8 cellular contexts compared by ENCODE assay signal in the genomic region with DNA sequence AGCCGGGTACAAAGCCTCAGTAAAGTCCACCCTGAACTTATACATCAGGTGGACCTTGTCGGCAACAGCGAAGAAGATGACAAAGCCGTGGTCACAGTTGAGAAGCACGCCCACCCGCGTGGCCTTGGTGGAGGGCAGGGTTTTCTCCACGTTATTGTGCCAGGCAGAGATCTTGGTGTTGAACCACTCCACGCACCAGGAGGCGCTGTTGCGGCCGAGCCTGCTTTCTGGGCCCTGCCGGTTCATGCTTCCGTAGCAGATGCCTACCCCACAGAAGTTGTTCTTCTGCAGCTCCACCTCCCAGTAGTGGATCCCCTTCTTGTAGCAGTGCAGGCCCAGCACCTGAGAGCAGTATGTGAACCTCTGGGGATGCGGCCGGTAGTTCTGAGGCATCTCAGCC. TPM values are rescaled to one million over a fixed set of nuclear protein-coding genes. Genes with fewer than 3 reads are reported as not detected.
DNase-seq lines count a peak whose midpoint lies in the region; ATAC-seq, FAIRE-seq and TF ChIP-seq lines count a peak whose summit lies in the region.

No MANE protein-coding gene starts in this region.

- no peaks in the 10 kb centered on the region for H3K79me2 ChIP-seq in PC-9 (ENCODE audit: low read depth)
- no peaks in the 10 kb centered on the region; the same call in 1 of the 2 replicates for H3K79me2 ChIP-seq in GM12878 (ENCODE audit: control insufficient read depth, insufficient read depth, low read length)
- H3K79me2 ChIP-seq in mesendoderm (ENCODE audit: control insufficient read depth, insufficient read depth, low read length), result no peaks in the 10 kb centered on the region

- no peak overlapping the region for H3K4me2 ChIP-seq in PC-9
- no peak overlapping the region for H3K4me2 ChIP-seq in GM12878 (ENCODE audit: control insufficient read depth, insufficient read depth)
- H3K4me2 ChIP-seq in mesendoderm (ENCODE audit: low read length), result no peak overlapping the region

- over 99% methylated on average over 16 of the region's 16 CpGs for WGBS in GM12878 (ENCODE audit: insufficient coverage, insufficient replicate concordance, low lambda C conversion rate, missing lambda C conversion rate)
- no CpG with 5 or more reads among the region's 16 CpGs for WGBS in mesendoderm (ENCODE audit: extremely low coverage, insufficient coverage, low lambda C conversion rate)

- H4K8ac ChIP-seq in mesendoderm (ENCODE audit: low read depth, low read length), result no peak overlapping the region

- no peak overlapping the region for H3K9ac ChIP-seq in GM12878 (ENCODE audit: control insufficient read depth, insufficient read depth, low read length)
- H3K9ac ChIP-seq in mesendoderm (ENCODE audit: low read length), result no peak overlapping the region

- H4K20me1 ChIP-seq in PC-9 (ENCODE audit: insufficient read depth) (no peaks in the 10 kb centered on the region), GM12878 (ENCODE audit: control insufficient read depth, insufficient read depth) (no peaks in the 10 kb centered on the region; the same call in 1 of the 2 replicates)

- CTCF ChIA-PET in PC-9 (lab: Charles Lee), result no interaction called here
- CTCF ChIA-PET in GM12878 (lab: Yijun Ruan, JAX), result no interaction called here

- no peaks in the 10 kb centered on the region for H3K79me1 ChIP-seq in mesendoderm (ENCODE audit: low read length)

- TF ChIP-seq POLR2A in GM12878 (IDR thresholded peaks at IDR 0.05; ENCODE audit: low read depth, low read length), result 0 out of 2 replicates have a peak, but pooled peaks have one; percentile 38
- no peak for TF ChIP-seq POLR2A in uterus (IDR thresholded peaks at IDR 0.05)

- no peak overlapping the region for H3K56ac ChIP-seq in mesendoderm (ENCODE audit: low read length)

- H3K9me2 ChIP-seq in PC-9 (ENCODE audit: insufficient read depth), result no peaks in the 10 kb centered on the region

- no peak overlapping the region for H3K23ac ChIP-seq in mesendoderm (ENCODE audit: low read length)

- intact Hi-C loops in PC-9 (cut with micrococcal nuclease; ENCODE audit: unreplicated experiment) (no loop called here), GM12878 (cut with micrococcal nuclease; ENCODE audit: unreplicated experiment) (no loop called here), uterus (cut with DNase I; ENCODE audit: low total_unique reads) (no loop called here)

- TF ChIP-seq EP300 in GM12878 (IDR thresholded peaks at IDR 0.05; ENCODE audit: borderline replicate concordance in 1 of 2, control insufficient read depth in 1 of 2, low read depth in 2 of 2, low read length in 2 of 2), result no peak

- no peak overlapping the region for H3K18ac ChIP-seq in mesendoderm (ENCODE audit: low read length)

- H3K27me3 ChIP-seq in PC-9 (ENCODE audit: insufficient read depth, low read depth), result no peaks in the 10 kb centered on the region
- no peaks in the 10 kb centered on the region for H3K27me3 ChIP-seq in GM12878 (replicated peaks in 1 of 2; ENCODE audit: control insufficient read depth in 2 of 2, insufficient read depth in 2 of 2, low read length in 1 of 2)
- no peaks in the 10 kb centered on the region for H3K27me3 ChIP-seq in mesendoderm (ENCODE audit: insufficient read depth, low read length, poor library complexity)
- no peaks in the 10 kb centered on the region for H3K27me3 ChIP-seq in uterus

- H3K4me3 ChIP-seq in PC-9 (no peak overlapping the region), GM12878 (no peak overlapping the region), mesendoderm (ENCODE audit: low read length) (no peak overlapping the region), uterus (no peak overlapping the region)

- BruUV-seq in PC-9 (replicated peaks; lab: Mats Ljungman, UMichigan), result no TSS peak
- no TSS peak for BruUV-seq in GM12878 (replicated peaks; lab: Mats Ljungman, UMichigan)

- TF ChIP-seq RAD21 in GM12878 (IDR thresholded peaks at IDR 0.05; ENCODE audit: insufficient read depth, low read depth, low read length), result no peak

- no peak for FAIRE-seq in GM12878 (lab: Jason Lieb, UNC)

- H3K4me1 ChIP-seq in PC-9 (replicated peaks; ENCODE audit: insufficient read depth) (no peaks in the 10 kb centered on the region), GM12878 (ENCODE audit: control insufficient read depth, insufficient read depth, low read length) (peaks cover 6% of the 10 kb centered on the region), mesendoderm (ENCODE audit: control insufficient read depth, low read depth, low read length) (no peaks in the 10 kb centered on the region), uterus (no peaks in the 10 kb centered on the region)

- peak; percentile 21 for DNase-seq in ACHN
- no peak for DNase-seq in PC-9
- no peak for DNase-seq in GM12878 (ENCODE audit: low read depth, low spot score)
- peak; percentile 47 for DNase-seq in mesendoderm
- DNase-seq in uterus, result no peak
- DNase-seq in GM19238 (ENCODE audit: insufficient read length, low spot score), result no peak

- H2BK5ac ChIP-seq in mesendoderm (ENCODE audit: low read length), result no peak overlapping the region

- no peak overlapping the region for H2AK5ac ChIP-seq in mesendoderm (ENCODE audit: low read length)

- TF ChIP-seq CTCF in PC-9 (conservative IDR thresholded peaks at IDR 0.05) (0 out of 2 replicates have a peak, but pooled peaks have one; percentile 24), GM12878 (IDR thresholded peaks at IDR 0.05 in 2 of 3, conservative IDR thresholded peaks at IDR 0.05 in 1 of 3; ENCODE audit: control insufficient read depth in 2 of 3, extremely low read depth in 1 of 3, insufficient read depth in 1 of 3, low read depth in 3 of 3, low read length in 3 of 3) (0 out of 6 replicates have a peak, but pooled peaks of 2 of the 3 experiments have one; percentile 17 to 25), uterus (IDR thresholded peaks at IDR 0.05) (peak in 3 of 4 experiments; percentile 15 to 35 (median 33))

- H3K27ac ChIP-seq in PC-9 (no peak overlapping the region), GM12878 (ENCODE audit: control insufficient read depth, insufficient read depth) (no peak overlapping the region), mesendoderm (ENCODE audit: low read depth, low read length) (no peak overlapping the region), uterus (no peak overlapping the region)

- peaks cover 8% of the 10 kb centered on the region for H3F3A ChIP-seq in PC-9 (ENCODE audit: insufficient read depth, low read depth)

- no peak overlapping the region for H2BK15ac ChIP-seq in mesendoderm (replicated peaks; ENCODE audit: low read depth)

- SMC1A ChIA-PET in GM12878 (lab: Charles Lee; ENCODE audit: uncharacterized antibody, unreplicated experiment), result interaction anchor here (1.0 to 1.3 kb wide), 2 partner anchors 9 to 14 kb away, joined by 3 read pairs; no protein-coding TSS in a partner anchor

- in situ Hi-C loops in ACHN (cut with HindIII; ENCODE audit: low pct_ligation_motif_present, low pct_unique_long_range_greater_than_20kb, low sequenced_read_pairs), result no loop called here
- in situ Hi-C loops in GM12878 (cut with MboI), result no loop called here

- H2AFZ ChIP-seq in PC-9 (no peak overlapping the region), GM12878 (ENCODE audit: control insufficient read depth, low read depth, low read length) (no peak overlapping the region)

- H3K4ac ChIP-seq in mesendoderm (ENCODE audit: low read depth, low read length), result no peak overlapping the region

- POLR2A ChIA-PET in PC-9 (lab: Charles Lee; ENCODE audit: unreplicated experiment) (no interaction called here), GM12878 (lab: Charles Lee) (no interaction called here)

- no peak overlapping the region for H2BK120ac ChIP-seq in mesendoderm (ENCODE audit: low read depth, low read length)

- no peak for ATAC-seq in GM12878
- ATAC-seq in HG03571 (IDR thresholded peaks at IDR 0.05; ENCODE audit: unreplicated experiment), result no peak
- ATAC-seq in GM18907 (IDR thresholded peaks at IDR 0.05; ENCODE audit: unreplicated experiment), result no peak

- H4K5ac ChIP-seq in mesendoderm (ENCODE audit: low read length), result no peak overlapping the region

- H3K36me3 ChIP-seq in PC-9 (ENCODE audit: low read depth) (peaks cover 82% of the 10 kb centered on the region), GM12878 (ENCODE audit: control insufficient read depth in 2 of 2, insufficient read depth in 2 of 2, low read length in 1 of 2) (peaks cover 49 to 68% of the 10 kb centered on the region in 2 experiments), mesendoderm (ENCODE audit: control insufficient read depth, insufficient read depth, low read length) (no peaks in the 10 kb centered on the region), uterus (no peaks in the 10 kb centered on the region)

- RAD21 ChIA-PET in GM12878 (lab: Charles Lee; ENCODE audit: unreplicated experiment), result no interaction called here

- H3K9me3 ChIP-seq in PC-9 (ENCODE audit: insufficient read depth, low read depth), result peaks cover 26% of the 10 kb centered on the region
- H3K9me3 ChIP-seq in GM12878 (replicated peaks; ENCODE audit: control insufficient read depth, insufficient read depth, low read length), result peaks cover 22% of the 10 kb centered on the region; the same call in 2 of the 3 replicates
- H3K9me3 ChIP-seq in uterus, result no peaks in the 10 kb centered on the region

RNA-seq across cellular contexts. Expression of a gene that starts 22.1 kb away (rescaled TPM):
- total RNA-seq in PC-9 (2021), result 63.8 and 92.8 TPM in 2 replicates
- 362 and 384 TPM in 2 replicates for total RNA-seq in GM12878 (2013; cell fraction: nucleolus; rRNA removed)
- 47.3 and 57.2 TPM in 2 replicates for total RNA-seq in GM12878 (2014; rRNA removed)
- total RNA-seq in GM12878 (2014; rRNA removed; fragmentation: Illumina TruSeq; extraction: Trizol), result 45.1 and 45.5 TPM in 2 replicates
- total RNA-seq in GM12878 (2021), result 93.6 and 96.1 TPM in 2 replicates
- 42.0 TPM for polyA plus RNA-seq in GM12878 (2011; ENCODE audit: low read depth)
- polyA plus RNA-seq in GM12878 (2011; rRNA removed), result 123 and 138 TPM in 2 replicates
- 72.4 and 86.7 TPM in 2 replicates for polyA plus RNA-seq in GM12878 (2011; cell fraction: cytosol; rRNA removed)
- polyA plus RNA-seq in GM12878 (2011; cell fraction: nucleus; rRNA removed), result 276 and 335 TPM in 2 replicates
- 61.2 and 68.8 TPM in 2 replicates for polyA plus RNA-seq in GM12878 (2012)
- polyA plus RNA-seq in GM12878 (2014; fragmentation: Illumina TruSeq; extraction: Trizol), result 93.2 and 95.5 TPM in 2 replicates
- 10 to 100 TPM; 10.5 to 15.9 TPM for polyA plus RNA-seq in GM12878 (2014; fragmentation: Nextera tagmentation; extraction: Ambion mirVana)
- polyA plus RNA-seq in GM12878 (2014; rRNA removed), result 58.6 and 59.7 TPM in 2 replicates
- 10 to 100 TPM; 32.7 to 40.7 TPM for polyA plus RNA-seq in GM12878 (2016; fragmentation: Nextera tagmentation; extraction: Ambion mirVana)
- 75.3 and 98.7 TPM in 2 replicates for polyA minus RNA-seq in GM12878 (2011; rRNA and poly(A)+ RNA removed)
- 54.1 and 75.7 TPM in 2 replicates for polyA minus RNA-seq in GM12878 (2011; cell fraction: cytosol; rRNA and poly(A)+ RNA removed)
- 91.8 and 128 TPM in 2 replicates for polyA minus RNA-seq in GM12878 (2011; cell fraction: nucleus; rRNA and poly(A)+ RNA removed)
- polyA plus RNA-seq in mesendoderm (2013, experiment 1 of 2), result 6.1 TPM
- polyA plus RNA-seq in mesendoderm (2013, experiment 2 of 2), result 6.5 TPM
- total RNA-seq in uterus, result 10 to 100 TPM; 17.4 to 80.0 (median 35.0) TPM

RNA-seq across cellular contexts. Expression of a gene that starts 57.8 kb away (rescaled TPM):
- 11.0 and 16.2 TPM in 2 replicates for total RNA-seq in PC-9 (2021)
- 66.0 and 74.0 TPM in 2 replicates for total RNA-seq in GM12878 (2013; cell fraction: nucleolus; rRNA removed)
- 10.6 and 14.5 TPM in 2 replicates for total RNA-seq in GM12878 (2014; rRNA removed)
- total RNA-seq in GM12878 (2014; rRNA removed; fragmentation: Illumina TruSeq; extraction: Trizol), result 12.7 and 14.9 TPM in 2 replicates
- total RNA-seq in GM12878 (2021), result 14.9 and 18.0 TPM in 2 replicates
- polyA plus RNA-seq in GM12878 (2011; ENCODE audit: low read depth), result 3.3 TPM
- 11.7 and 18.4 TPM in 2 replicates for polyA plus RNA-seq in GM12878 (2011; rRNA removed)
- polyA plus RNA-seq in GM12878 (2011; cell fraction: cytosol; rRNA removed), result 4.0 and 6.8 TPM in 2 replicates
- polyA plus RNA-seq in GM12878 (2011; cell fraction: nucleus; rRNA removed), result 29.0 and 40.0 TPM in 2 replicates
- polyA plus RNA-seq in GM12878 (2012), result 5.3 and 6.1 TPM in 2 replicates
- 15.5 and 15.9 TPM in 2 replicates for polyA plus RNA-seq in GM12878 (2014; fragmentation: Illumina TruSeq; extraction: Trizol)
- 1 to 10 TPM; 2.8 to 4.1 TPM for polyA plus RNA-seq in GM12878 (2014; fragmentation: Nextera tagmentation; extraction: Ambion mirVana)
- 7.0 and 8.5 TPM in 2 replicates for polyA plus RNA-seq in GM12878 (2014; rRNA removed)
- polyA plus RNA-seq in GM12878 (2016; fragmentation: Nextera tagmentation; extraction: Ambion mirVana), result 10 to 100 TPM; 11.6 to 12.6 TPM
- 9.3 and 11.3 TPM in 2 replicates for polyA minus RNA-seq in GM12878 (2011; rRNA and poly(A)+ RNA removed)
- polyA minus RNA-seq in GM12878 (2011; cell fraction: cytosol; rRNA and poly(A)+ RNA removed), result 2.9 and 3.7 TPM in 2 replicates
- 20.1 and 27.9 TPM in 2 replicates for polyA minus RNA-seq in GM12878 (2011; cell fraction: nucleus; rRNA and poly(A)+ RNA removed)
- polyA plus RNA-seq in mesendoderm (2013, experiment 1 of 2), result 1.9 TPM
- polyA plus RNA-seq in mesendoderm (2013, experiment 2 of 2), result 1.7 TPM
- total RNA-seq in uterus, result 10 to 100 TPM; 14.4 to 31.2 (median 23.1) TPM

RNA-seq across cellular contexts. Expression of a gene that starts 58.0 kb away (rescaled TPM):
- total RNA-seq in PC-9 (2021) (4.3 and 6.4 TPM in 2 replicates), GM12878 (2014; rRNA removed) (1.0 and 1.8 TPM in 2 replicates), GM12878 (2014; rRNA removed; fragmentation: Illumina TruSeq; extraction: Trizol) (0.94 and 0.97 TPM in 2 replicates), GM12878 (2021) (2.6 and 3.3 TPM in 2 replicates), uterus (10 to 100 TPM in 1 of 4 donors, 1 to 10 TPM in 2, not detected in 1; 1.4 to 27.4 (median 9.4) TPM)
- total RNA-seq in GM12878 (2013; cell fraction: nucleolus; rRNA removed), result 1.7 and 2.0 TPM in 2 replicates
- 0.24 TPM for polyA plus RNA-seq in GM12878 (2011; ENCODE audit: low read depth)
- polyA plus RNA-seq in GM12878 (2011; rRNA removed) (0.42 and 0.61 TPM in 2 replicates), GM12878 (2014; fragmentation: Illumina TruSeq; extraction: Trizol) (0.34 and 0.86 TPM in 2 replicates), GM12878 (2014; fragmentation: Nextera tagmentation; extraction: Ambion mirVana) (under 1 TPM; 0.24 to 0.79 TPM), GM12878 (2014; rRNA removed) (1.4 and 1.9 TPM in 2 replicates), GM12878 (2016; fragmentation: Nextera tagmentation; extraction: Ambion mirVana) (1 to 10 TPM in 1 of 2 experiments, under 1 TPM in 1; 0.84 to 2.1 TPM)
- polyA plus RNA-seq in GM12878 (2011; cell fraction: cytosol; rRNA removed), result 0.43 and 0.82 TPM in 2 replicates
- 1.2 and 1.4 TPM in 2 replicates for polyA plus RNA-seq in GM12878 (2011; cell fraction: nucleus; rRNA removed)
- polyA plus RNA-seq in GM12878 (2012), result 1.0 and 1.1 TPM in 2 replicates
- polyA minus RNA-seq in GM12878 (2011; rRNA and poly(A)+ RNA removed), result 0.66 and 0.67 TPM in 2 replicates
- polyA minus RNA-seq in GM12878 (2011; cell fraction: cytosol; rRNA and poly(A)+ RNA removed), result not detected in 2 replicates
- polyA minus RNA-seq in GM12878 (2011; cell fraction: nucleus; rRNA and poly(A)+ RNA removed), result 0.36 and 0.67 TPM in 2 replicates
- polyA plus RNA-seq in mesendoderm (2013, experiment 1 of 2), result 0.41 TPM
- 0.56 TPM for polyA plus RNA-seq in mesendoderm (2013, experiment 2 of 2)

Comparison
In these comparisons a context has a peak if more than half of its experiments do, and no peak if none do; other contexts are left out.
1. DNase-seq: peak in ACHN (single experiment) and mesendoderm (single experiment); none in PC-9 (0 of 2), GM12878 (single experiment), uterus (0 of 2) and GM19238 (single experiment).
2. Peak in every context shown above with its lines, with median percentiles within 50 percentile points of each other: CTCF ChIP-seq.